In the genomic region with DNA sequence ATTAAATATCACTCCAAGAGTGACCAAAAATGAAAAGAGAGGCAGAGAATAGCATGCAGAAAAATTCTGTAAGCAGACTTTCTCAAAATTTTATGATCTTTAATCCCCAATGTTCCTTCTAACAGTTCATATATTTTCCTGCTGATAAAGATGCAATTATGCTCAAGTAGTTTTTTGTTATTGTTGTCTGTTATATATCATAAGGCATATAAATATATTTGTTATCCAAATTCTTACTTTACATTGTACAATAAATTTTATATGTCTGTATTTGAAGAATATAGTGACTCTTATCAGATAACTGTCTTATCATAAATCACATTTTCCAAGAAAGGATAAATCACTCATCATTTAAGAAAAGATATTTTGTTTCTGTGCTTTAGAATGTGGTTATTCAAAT, we compare ENCODE assay signal across 22 cellular contexts. TPM values are rescaled to one million over a fixed set of nuclear protein-coding genes. Genes with fewer than 3 reads are reported as not detected.
A peak's percentile ranks its signal among the peaks of the same experiment; 100 is the strongest.
DNase-seq lines count a peak whose midpoint lies in the region; ATAC-seq and TF ChIP-seq lines count a peak whose summit lies in the region.
"Had no signal": no experiment of that assay in that cellular context is flagged by ENCODE, and none has a peak within 500 bp of the region (broad histone marks: within the 10 kb centered on the region; RNA-seq: fewer than 3 reads in every experiment).

No MANE protein-coding gene starts in this region.

- peaks cover 67% of the 10 kb centered on the region for H3K4me1 ChIP-seq in left ventricle myocardium inferior
- H3K4me1 ChIP-seq in esophagus squamous epithelium, result peaks cover 0 to 62% (median 4%) of the 10 kb centered on the region in 3 donors
- H3K4me1 ChIP-seq in psoas muscle, result peaks cover 5% of the 10 kb centered on the region
- peaks cover 0 to 5% of the 10 kb centered on the region in 2 donors for H3K4me1 ChIP-seq in gastrocnemius medialis
- H3K4me1 ChIP-seq: BE2C, HAP-1, SJSA1 had no signal

- intact Hi-C loops in left ventricle myocardium inferior (cut with micrococcal nuclease), result no loop called here
- intact Hi-C loops in left cardiac atrium (cut with DNase I), result no loop called here
- intact Hi-C loops in esophagus squamous epithelium (cut with DNase I), result no loop called here
- intact Hi-C loops in psoas muscle (cut with DNase I), result no loop called here
- intact Hi-C loops in gastrocnemius medialis (cut with DNase I; ENCODE audit: low total_unique reads), result no loop called here

- H3K27me3 ChIP-seq in left ventricle myocardium inferior (ENCODE audit: low read depth) (no peaks in the 10 kb centered on the region), esophagus squamous epithelium (no peaks in the 10 kb centered on the region), psoas muscle (ENCODE audit: insufficient read depth in 3 of 3, low read length in 2 of 3) (no peaks in the 10 kb centered on the region), gastrocnemius medialis (no peaks in the 10 kb centered on the region)
- H3K27me3 ChIP-seq: SJSA1 had no signal

- in situ Hi-C loops in gastrocnemius medialis (cut with MboI; ENCODE audit: low sequenced_read_pairs in 4 of 4), result no loop called here

- H3K36me3 ChIP-seq in left ventricle myocardium inferior (no peaks in the 10 kb centered on the region), esophagus squamous epithelium (no peaks in the 10 kb centered on the region), psoas muscle (ENCODE audit: insufficient read depth in 1 of 2, low read depth in 1 of 2) (no peaks in the 10 kb centered on the region), gastrocnemius medialis (no peaks in the 10 kb centered on the region)
- H3K36me3 ChIP-seq: BE2C, HAP-1, SJSA1 had no signal

- TF ChIP-seq POLR2A in esophagus squamous epithelium (IDR thresholded peaks at IDR 0.05) (no peak), gastrocnemius medialis (IDR thresholded peaks at IDR 0.05) (no peak)

- TF ChIP-seq CTCF in left ventricle myocardium inferior (IDR thresholded peaks at IDR 0.05; ENCODE audit: borderline replicate concordance) (no peak), esophagus squamous epithelium (IDR thresholded peaks at IDR 0.05) (no peak), psoas muscle (IDR thresholded peaks at IDR 0.05) (no peak), gastrocnemius medialis (IDR thresholded peaks at IDR 0.05 in 4 of 5, conservative IDR thresholded peaks at IDR 0.05 in 1 of 5) (no peak)

- H3K4me3 ChIP-seq in left ventricle myocardium inferior, result peak overlapping the region; percentile 73
- H3K4me3 ChIP-seq in esophagus squamous epithelium, result peak overlapping the region in 3 of 4 donors; percentile 52 to 64 (median 58)
- peak overlapping the region; percentile 64 for H3K4me3 ChIP-seq in psoas muscle
- H3K4me3 ChIP-seq in gastrocnemius medialis, result no peak overlapping the region
- H3K4me3 ChIP-seq: HAP-1, SJSA1 had no signal

- DNase-seq in left ventricle myocardium inferior (no peak), left cardiac atrium (no peak), esophagus squamous epithelium (lab: John Stamatoyannopoulos, UW) (no peak), psoas muscle (no peak), gastrocnemius medialis (no peak), NCI-H2107 treated with DMSO at 0.1 percent for 48 hours (lab: John Stamatoyannopoulos, UW; ENCODE audit: unreplicated experiment) (no peak)
- DNase-seq: BE2C; DMS79; GM23248; KBM-7; NCI-H1092; NCI-H1436; NCI-H187 treated with DMSO at 0.1 percent for 48 hours; NCI-H2107; NCI-H2227 treated with DMSO at 0.1 percent for 48 hours; NCI-H510A treated with DMSO at 0.1 percent for 48 hours; NCI-H774; NK-92 treated with Interleukin-12 subunit alpha and Interleukin-12 subunit beta, amount 100 ng/mL, for 24 hours had no signal

- H3K27ac ChIP-seq in left ventricle myocardium inferior (replicated peaks) (no peak overlapping the region), esophagus squamous epithelium (peak overlapping the region in 1 of 4 donors; percentile 21), psoas muscle (no peak overlapping the region), gastrocnemius medialis (no peak overlapping the region)
- H3K27ac ChIP-seq: GM23248, SJSA1 had no signal

- H3K9me3 ChIP-seq in left ventricle myocardium inferior (replicated peaks), result no peaks in the 10 kb centered on the region
- no peaks in the 10 kb centered on the region for H3K9me3 ChIP-seq in esophagus squamous epithelium
- H3K9me3 ChIP-seq in psoas muscle, result no peaks in the 10 kb centered on the region
- H3K9me3 ChIP-seq in gastrocnemius medialis, result no peaks in the 10 kb centered on the region
- H3K9me3 ChIP-seq: BE2C, HAP-1, SJSA1 had no signal

- ATAC-seq in left cardiac atrium, result no peak
- ATAC-seq in psoas muscle, result no peak
- ATAC-seq in gastrocnemius medialis, result no peak
- ATAC-seq in GM21390 (IDR thresholded peaks at IDR 0.05; ENCODE audit: unreplicated experiment), result no peak
- ATAC-seq: Panc1 had no signal

RNA-seq across cellular contexts. Expression of a gene that starts 2.7 kb away (rescaled TPM):
- total RNA-seq in left ventricle myocardium inferior, result 7.3 TPM
- total RNA-seq in left cardiac atrium, result 1 to 10 TPM; 2.1 to 2.5 TPM
- total RNA-seq in esophagus squamous epithelium, result 10 to 100 TPM in 1 of 4 donors, 1 to 10 TPM in 3; 2.5 to 17.4 (median 4.4) TPM
- total RNA-seq in psoas muscle, result 1 to 10 TPM; 1.5 to 4.1 (median 2.2) TPM
- 1 to 10 TPM in 1 of 3 donors, under 1 TPM in 2; 0.34 to 1.4 (median 0.53) TPM for polyA plus RNA-seq in psoas muscle
- 1 to 10 TPM in 2 of 4 donors, under 1 TPM in 2; 0.46 to 1.3 (median 0.90) TPM for total RNA-seq in gastrocnemius medialis
- total RNA-seq: SJSA1 had no signal

RNA-seq across cellular contexts. Expression of a gene that starts 40.5 kb away (rescaled TPM):
- not detected for total RNA-seq in left ventricle myocardium inferior
- total RNA-seq in left cardiac atrium, result under 1 TPM; 0.21 to 0.65 TPM
- total RNA-seq in esophagus squamous epithelium, result 1 to 10 TPM in 1 of 4 donors, not detected in 3; 5.0 TPM
- not detected for total RNA-seq in psoas muscle
- under 1 TPM; 0.05 to 0.15 (median 0.05) TPM for polyA plus RNA-seq in psoas muscle
- not detected for total RNA-seq in gastrocnemius medialis
- total RNA-seq: GM23248, SJSA1 had no signal
- polyA plus RNA-seq: GM23248 had no signal

Comparison
In these comparisons a context has a peak if more than half of its experiments do, and no peak if none do; other contexts are left out.
1. H3K4me3 ChIP-seq: peak in left ventricle myocardium inferior (single experiment), esophagus squamous epithelium (3 of 4) and psoas muscle (single experiment); none in gastrocnemius medialis (0 of 4).